ENCODE assay signal across 8 cellular contexts in genomic region chr13:52454825-52455676, GRCh38.
DNase-seq lines count a peak whose midpoint lies in the region; ATAC-seq and TF ChIP-seq lines count a peak whose summit lies in the region.

TSS of gene CKAP2 (plus strand) at chr13:52455478. CDS start at chr13:52455557, 79 bp downstream.

- CTCF ChIA-PET in AG04449 (lab: Yijun Ruan, JAX): interaction anchor here (1.1 kb wide), 1 partner anchor 14 kb away, joined by 3 read pairs; no protein-coding TSS in a partner anchor

- no peak for DNase-seq in AG04449 (ENCODE audit: low read depth, low spot score)
- DNase-seq in NCI-H2227 treated with DMSO at 0.1 percent for 48 hours (lab: John Stamatoyannopoulos, UW): peak; percentile 90
- DNase-seq in cardiac fibroblast (ENCODE audit: low read depth in 2 of 2): peak; percentile 93 to 95
- peak; percentile 90 for DNase-seq in iPS-NIHi7 (ENCODE audit: extremely low spot score)
- DNase-seq in smooth muscle cell of the brain vasculature (ENCODE audit: low read depth, low spot score): peak; percentile 89

- POLR2A ChIA-PET in AG04449 (lab: Yijun Ruan, JAX): no interaction called here

- ATAC-seq in GM18907 (IDR thresholded peaks at IDR 0.05; ENCODE audit: unreplicated experiment) (peak; percentile 86), HG03159 (IDR thresholded peaks at IDR 0.05; ENCODE audit: unreplicated experiment) (peak; percentile 80)

- TF ChIP-seq CTCF in AG04449 (IDR thresholded peaks at IDR 0.05; ENCODE audit: insufficient read depth, low read length, missing control alignments) (no peak), WI38 (IDR thresholded peaks at IDR 0.05; ENCODE audit: low read depth, low read length) (no peak), cardiac fibroblast (IDR thresholded peaks at IDR 0.05; ENCODE audit: low read depth, low read length) (no peak)

- H3K4me3 ChIP-seq in AG04449 (ENCODE audit: low read depth, low read length) (peak within 1 kb of the TSS; percentile 98), WI38 (ENCODE audit: low read depth, low read length) (peak within 1 kb of the TSS; percentile 91), cardiac fibroblast (replicated peaks in 1 of 2; ENCODE audit: low read depth in 2 of 2, low read length in 2 of 2) (peak within 1 kb of the TSS; percentile 77 to 96)
